ENCODE assay signal across 17 cellular contexts in the genomic region with DNA sequence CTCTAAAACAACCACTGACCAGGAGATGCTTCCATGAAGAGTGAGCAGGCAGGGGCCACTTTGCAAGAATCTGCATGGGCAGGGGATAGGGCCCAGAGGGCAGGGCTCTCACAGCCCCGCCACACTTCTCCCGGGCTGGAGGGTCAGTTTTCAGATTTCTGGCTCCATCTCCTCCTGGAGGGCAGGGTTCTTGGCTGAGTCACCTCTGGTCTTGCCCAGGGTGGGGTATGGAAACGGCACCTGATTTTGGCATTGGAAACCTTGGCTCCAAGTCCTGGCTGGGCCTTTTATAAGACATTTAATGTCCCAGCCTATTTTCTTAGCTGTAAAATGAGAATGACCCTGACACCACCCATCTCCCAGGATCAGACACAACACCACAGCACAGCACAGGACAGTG. TPM values are rescaled to one million over a fixed set of nuclear protein-coding genes. Genes with fewer than 3 reads are reported as not detected.
DNase-seq lines count a peak whose midpoint lies in the region; TF ChIP-seq lines count a peak whose summit lies in the region.
"Had no signal": no experiment of that assay in that cellular context is flagged by ENCODE, and none has a peak within 500 bp of the region (broad histone marks: within the 10 kb centered on the region; RNA-seq: fewer than 3 reads in every experiment).

No MANE protein-coding gene starts in this region.

- H3K36me3 Mint-ChIP-seq in osteocyte (ENCODE audit: unreplicated experiment) (peaks cover 4% of the 10 kb centered on the region), mesothelial cell of epicardium (peaks cover 19% of the 10 kb centered on the region)

- H3K9me3 Mint-ChIP-seq in osteocyte (ENCODE audit: unreplicated experiment) (no peaks in the 10 kb centered on the region), mesothelial cell of epicardium (peaks cover 4% of the 10 kb centered on the region)

- no TSS peak for BruUV-seq in PC-9 (replicated peaks; lab: Mats Ljungman, UMichigan)

- TF ChIP-seq POLR2A in spleen (IDR thresholded peaks at IDR 0.05), result no peak

- H3K27me3 Mint-ChIP-seq in osteocyte (ENCODE audit: unreplicated experiment) (no peaks in the 10 kb centered on the region), mesothelial cell of epicardium (ENCODE audit: low read depth) (no peaks in the 10 kb centered on the region)

- H3K36me3 ChIP-seq in PC-9 (ENCODE audit: low read depth) (no peaks in the 10 kb centered on the region), spleen (peaks cover 0 to 23% (median 4%) of the 10 kb centered on the region in 6 donors)
- H3K36me3 ChIP-seq: SJCRH30 had no signal

- H3K4me3 ChIP-seq in PC-9 (peak overlapping the region; percentile 28; the same call in 1 of the 2 replicates), spleen (no peak overlapping the region)
- H3K4me3 ChIP-seq: GM23248, SJCRH30 had no signal

- H3K9me2 ChIP-seq in PC-9 (ENCODE audit: insufficient read depth), result no peaks in the 10 kb centered on the region

- POLR2A ChIA-PET in PC-9 (lab: Charles Lee; ENCODE audit: unreplicated experiment), result interaction anchor here (0.6 kb wide), 1 partner anchor 120 kb away, joined by 5 read pairs; no protein-coding TSS in a partner anchor

- H3K9me3 ChIP-seq in PC-9 (ENCODE audit: insufficient read depth, low read depth), result no peaks in the 10 kb centered on the region
- H3K9me3 ChIP-seq in spleen, result no peaks in the 10 kb centered on the region
- H3K9me3 ChIP-seq: SJCRH30 had no signal

- TF ChIP-seq EP300 in Ishikawa (IDR thresholded peaks at IDR 0.05; ENCODE audit: borderline replicate concordance), result no peak

- CTCF ChIA-PET in PC-9 (lab: Charles Lee), result no interaction called here

- H3K27ac Mint-ChIP-seq in osteocyte (ENCODE audit: unreplicated experiment) (no peak overlapping the region), mesothelial cell of epicardium (no peak overlapping the region)

- peaks cover 28% of the 10 kb centered on the region for H3F3A ChIP-seq in PC-9 (ENCODE audit: insufficient read depth, low read depth)

- peak overlapping the region; percentile 69; the same call in 1 of the 2 replicates for H2AFZ ChIP-seq in PC-9
- H2AFZ ChIP-seq: GM23248 had no signal

- DNase-seq in PC-9 (peak; percentile 58 to 72), iPS-NIHi11 (ENCODE audit: low spot score) (peak; percentile 23), spleen (peak; percentile 36), AG20443 (ENCODE audit: low spot score) (no peak), osteocyte (ENCODE audit: extremely low spot score, unreplicated experiment) (no peak), mesothelial cell of epicardium (ENCODE audit: low spot score in 2 of 2, unreplicated experiment in 2 of 2) (no peak)
- DNase-seq in stimulated activated CD4-positive, alpha-beta T cell treated with anti-CD3 and anti-CD28 coated beads, Interleukin-4, amount 100 ng/mL, for 24 hours, result no peak
- DNase-seq: C1 segment of cervical spinal cord, GM23248, NCI-H1092 treated with DMSO at 0.1 percent for 48 hours, NCI-H146, NCI-H2029 treated with DMSO at 0.1 percent for 48 hours, NCI-H2171 treated with DMSO at 0.1 percent for 48 hours, NCI-H510A, NCI-H748 treated with DMSO at 0.1 percent for 48 hours, SJCRH30 had no signal

- no peak for TF ChIP-seq RAD21 in Ishikawa (IDR thresholded peaks at IDR 0.05; ENCODE audit: low read depth)

- peak overlapping the region; percentile 78 for H3K4me2 ChIP-seq in PC-9

- 74 to 97% (median 89%) methylated on average over 3 of the region's 3 CpGs for WGBS in spleen, 5 donors

- H3K4me1 Mint-ChIP-seq in osteocyte (ENCODE audit: unreplicated experiment) (no peaks in the 10 kb centered on the region), mesothelial cell of epicardium (peaks cover 2% of the 10 kb centered on the region)

- H3K4me1 ChIP-seq in PC-9 (replicated peaks; ENCODE audit: insufficient read depth) (peaks cover 39% of the 10 kb centered on the region), spleen (peaks cover 0 to 11% (median 3%) of the 10 kb centered on the region in 6 donors)

- no peaks in the 10 kb centered on the region for H3K27me3 ChIP-seq in PC-9 (ENCODE audit: insufficient read depth, low read depth)
- no peaks in the 10 kb centered on the region for H3K27me3 ChIP-seq in spleen (replicated peaks in 1 of 7)
- H3K27me3 ChIP-seq: SJCRH30 had no signal

- peak overlapping the region; percentile 95 for H3K27ac ChIP-seq in PC-9
- H3K27ac ChIP-seq in spleen, result no peak overlapping the region
- H3K27ac ChIP-seq: GM23248, SJCRH30 had no signal

- no peaks in the 10 kb centered on the region for H3K79me2 ChIP-seq in PC-9 (ENCODE audit: low read depth)

- H4K20me1 ChIP-seq in PC-9 (ENCODE audit: insufficient read depth), result no peaks in the 10 kb centered on the region

- TF ChIP-seq CTCF in PC-9 (conservative IDR thresholded peaks at IDR 0.05) (no peak), spleen (IDR thresholded peaks at IDR 0.05 in 8 of 11, conservative IDR thresholded peaks at IDR 0.05 in 3 of 11) (no peak), osteocyte (IDR thresholded peaks at IDR 0.05) (no peak), mesothelial cell of epicardium (IDR thresholded peaks at IDR 0.05; ENCODE audit: unreplicated experiment) (no peak)

- intact Hi-C loops in PC-9 (cut with micrococcal nuclease; ENCODE audit: unreplicated experiment) (loop anchor here (5.0 kb wide), 1 partner anchor 42 kb away; no protein-coding TSS in a partner anchor), spleen (cut with DNase I; ENCODE audit: low total_unique reads) (no loop called here)

- H3K4me3 Mint-ChIP-seq in osteocyte (ENCODE audit: unreplicated experiment), result no peak overlapping the region
- H3K4me3 Mint-ChIP-seq in mesothelial cell of epicardium, result no peak overlapping the region

TF ChIP-seq in Ishikawa, 13 proteins besides CTCF, POLR2A, EP300 and RAD21:
- TF ChIP-seq EGR1 (IDR thresholded peaks at IDR 0.05) (no peak), NFIC (IDR thresholded peaks at IDR 0.05) (peak; percentile 18; the same call in 1 of the 2 replicates), REST (IDR thresholded peaks at IDR 0.05; ENCODE audit: low read depth) (no peak), ZBTB7A (IDR thresholded peaks at IDR 0.05; ENCODE audit: low read depth) (no peak)

RNA-seq across cellular contexts. Expression of gene ASPRV1, which starts 27.6 kb away (rescaled TPM):
- total RNA-seq in PC-9 (2021), result 0.30 and 0.48 TPM in 2 replicates
- total RNA-seq in spleen, result 1 to 10 TPM; 2.7 to 5.3 (median 4.1) TPM
- 1 to 10 TPM; 1.2 to 2.0 (median 1.9) TPM for polyA plus RNA-seq in spleen
- 0.52 and 0.75 TPM in 2 replicates for total RNA-seq in osteocyte
- 2.6 to 3.6 TPM (median 3.5 TPM) in 3 replicates for total RNA-seq in mesothelial cell of epicardium

Comparison
In these comparisons a context has a peak if more than half of its experiments do, and no peak if none do; other contexts are left out.
1. DNase-seq: peak in PC-9 (2 of 2), iPS-NIHi11 (single experiment) and spleen (single experiment); none in AG20443 (single experiment), osteocyte (single experiment), mesothelial cell of epicardium (0 of 2) and stimulated activated CD4-positive, alpha-beta T cell treated with anti-CD3 and anti-CD28 coated beads, Interleukin-4, amount 100 ng/mL, for 24 hours (single experiment).